In the genomic region with DNA sequence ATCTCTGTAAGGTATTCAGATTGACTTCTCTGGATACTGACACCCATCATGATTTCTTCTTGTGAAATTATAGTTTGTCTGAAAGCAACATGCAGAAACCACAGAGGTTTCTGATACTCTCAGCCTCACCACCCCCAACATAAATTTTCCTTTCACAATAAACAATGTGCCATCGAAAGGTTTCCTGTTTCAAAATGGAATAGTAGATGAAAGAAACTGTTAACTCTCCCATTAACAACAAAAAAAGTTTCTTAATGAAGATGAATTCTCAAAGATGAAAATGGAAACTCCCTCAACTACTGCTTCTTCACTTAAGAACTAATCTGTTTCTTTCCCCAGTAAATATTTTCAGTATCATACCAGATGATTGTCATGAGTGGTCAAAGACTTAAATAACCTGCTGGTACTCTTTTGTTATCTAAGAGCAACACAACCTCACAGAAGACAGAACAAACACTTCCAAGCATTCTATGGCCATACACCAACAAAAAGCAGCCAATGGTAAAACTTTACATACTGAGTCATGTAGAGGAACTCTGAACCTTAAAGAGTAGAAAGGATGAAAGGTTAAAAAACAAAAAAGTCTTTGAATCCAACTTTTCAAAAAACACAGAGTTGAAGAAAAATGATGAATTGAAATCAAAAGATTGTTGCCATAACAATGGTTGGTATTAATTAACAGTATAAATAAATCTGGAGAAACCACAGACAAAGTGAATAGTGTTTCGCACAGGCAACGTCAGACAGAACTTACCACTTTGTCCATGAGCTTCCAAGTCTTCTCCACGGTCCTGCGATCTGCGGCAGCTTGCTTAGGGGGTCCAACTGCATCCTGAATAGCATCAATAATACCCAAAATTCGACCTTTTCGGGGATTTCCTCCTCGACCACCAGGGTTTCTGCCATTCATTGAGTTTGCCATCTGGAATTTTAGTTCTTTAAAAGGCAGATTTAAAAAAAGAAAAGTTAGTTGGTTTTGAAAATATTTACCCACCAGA, we compare ENCODE assay signal across 8 cellular contexts. TPM values are rescaled to one million over a fixed set of nuclear protein-coding genes. Genes with fewer than 3 reads are reported as not detected.
A peak's percentile ranks its signal among the peaks of the same experiment; 100 is the strongest.
DNase-seq lines count a peak whose midpoint lies in the region; ATAC-seq and TF ChIP-seq lines count a peak whose summit lies in the region.

No MANE protein-coding gene starts in this region.

- 0 out of 2 replicates have a peak overlapping the region, but pooled peaks have one; percentile 8 for H3K27ac Mint-ChIP-seq in GM23338
- peak overlapping the region; percentile 7 to 100 (median 100) for H3K27ac Mint-ChIP-seq in brain

- H3K27me3 Mint-ChIP-seq in GM23338 (ENCODE audit: insufficient read depth, low read depth, poor library complexity) (peaks cover 2% of the 10 kb centered on the region), brain (peaks cover 12% of the 10 kb centered on the region)

- no peaks in the 10 kb centered on the region for H3K27me3 ChIP-seq in GM23338 (ENCODE audit: insufficient read depth)
- H3K27me3 ChIP-seq in uterus: no peaks in the 10 kb centered on the region

- peaks cover 62% of the 10 kb centered on the region for H3K79me2 ChIP-seq in GM23338 (replicated peaks; ENCODE audit: insufficient read depth)

- no peak for ATAC-seq in GM23338

- H3K4me3 ChIP-seq in GM23338: peak overlapping the region; percentile 80
- peak overlapping the region; percentile 82 to 89 for H3K4me3 ChIP-seq in uterus

- H3K4me1 ChIP-seq in GM23338 (ENCODE audit: insufficient read depth) (peaks cover 20% of the 10 kb centered on the region), uterus (peaks cover 0 to 20% of the 10 kb centered on the region in 2 donors)

- H3K27ac ChIP-seq in GM23338 (ENCODE audit: low read depth) (no peak overlapping the region), uterus (peak overlapping the region in 1 of 2 donors; percentile 96)

- H2AFZ ChIP-seq in GM23338: no peak overlapping the region

- intact Hi-C loops in uterus (cut with DNase I; ENCODE audit: low total_unique reads): no loop called here

- H3K4me1 Mint-ChIP-seq in GM23338 (peaks cover 32% of the 10 kb centered on the region), brain (peaks cover 67% of the 10 kb centered on the region)

- TF ChIP-seq POLR2A in uterus (IDR thresholded peaks at IDR 0.05): peak in 1 of 2 donors; percentile 1

- H3K36me3 ChIP-seq in GM23338 (ENCODE audit: insufficient read depth): no peaks in the 10 kb centered on the region
- no peaks in the 10 kb centered on the region for H3K36me3 ChIP-seq in uterus

- H3K4me2 ChIP-seq in GM23338: peak overlapping the region; percentile 72

- TF ChIP-seq CTCF in GM23338 (conservative IDR thresholded peaks at IDR 0.05; ENCODE audit: low read depth in 2 of 2): no peak
- TF ChIP-seq CTCF in brain (conservative IDR thresholded peaks at IDR 0.05): no peak
- TF ChIP-seq CTCF in uterus (IDR thresholded peaks at IDR 0.05): no peak

- H3K9me2 ChIP-seq in GM23338 (ENCODE audit: insufficient read depth): no peaks in the 10 kb centered on the region

- H3K36me3 Mint-ChIP-seq in GM23338 (ENCODE audit: low read depth) (peaks cover 9% of the 10 kb centered on the region; the same call in 1 of the 3 replicates), brain (peaks cover 26% of the 10 kb centered on the region)

- H3K9me3 ChIP-seq in uterus: no peaks in the 10 kb centered on the region

- no peaks in the 10 kb centered on the region for H3F3A ChIP-seq in GM23338 (replicated peaks; ENCODE audit: low read depth)

- H3K9me3 Mint-ChIP-seq in GM23338 (no peaks in the 10 kb centered on the region), brain (no peaks in the 10 kb centered on the region)

- DNase-seq in NCI-H82 (lab: John Stamatoyannopoulos, UW): peak; percentile 31
- DNase-seq in NCI-H82 treated with DMSO at 0.1 percent for 48 hours (lab: John Stamatoyannopoulos, UW; ENCODE audit: unreplicated experiment): no peak
- peak; percentile 9 for DNase-seq in GM23338 (ENCODE audit: low spot score)
- peak; percentile 57 for DNase-seq in M059J (ENCODE audit: low read depth)
- DNase-seq in lung microvascular endothelial cell (ENCODE audit: low read depth in 2 of 2): peak; percentile 51 to 63
- DNase-seq in uterus: no peak
- no peak for DNase-seq in GM03348 (ENCODE audit: low spot score)

- H3K4me3 Mint-ChIP-seq in GM23338: peak overlapping the region; percentile 99
- H3K4me3 Mint-ChIP-seq in brain: peak overlapping the region; percentile 93 to 99 (median 99)

- no peaks in the 10 kb centered on the region for H4K20me1 ChIP-seq in GM23338 (replicated peaks; ENCODE audit: insufficient read depth)

TF ChIP-seq in GM23338, 12 proteins besides CTCF, POLR2A, EP300 and RAD21 (continues in another document):
- TF ChIP-seq, protein P1, sequence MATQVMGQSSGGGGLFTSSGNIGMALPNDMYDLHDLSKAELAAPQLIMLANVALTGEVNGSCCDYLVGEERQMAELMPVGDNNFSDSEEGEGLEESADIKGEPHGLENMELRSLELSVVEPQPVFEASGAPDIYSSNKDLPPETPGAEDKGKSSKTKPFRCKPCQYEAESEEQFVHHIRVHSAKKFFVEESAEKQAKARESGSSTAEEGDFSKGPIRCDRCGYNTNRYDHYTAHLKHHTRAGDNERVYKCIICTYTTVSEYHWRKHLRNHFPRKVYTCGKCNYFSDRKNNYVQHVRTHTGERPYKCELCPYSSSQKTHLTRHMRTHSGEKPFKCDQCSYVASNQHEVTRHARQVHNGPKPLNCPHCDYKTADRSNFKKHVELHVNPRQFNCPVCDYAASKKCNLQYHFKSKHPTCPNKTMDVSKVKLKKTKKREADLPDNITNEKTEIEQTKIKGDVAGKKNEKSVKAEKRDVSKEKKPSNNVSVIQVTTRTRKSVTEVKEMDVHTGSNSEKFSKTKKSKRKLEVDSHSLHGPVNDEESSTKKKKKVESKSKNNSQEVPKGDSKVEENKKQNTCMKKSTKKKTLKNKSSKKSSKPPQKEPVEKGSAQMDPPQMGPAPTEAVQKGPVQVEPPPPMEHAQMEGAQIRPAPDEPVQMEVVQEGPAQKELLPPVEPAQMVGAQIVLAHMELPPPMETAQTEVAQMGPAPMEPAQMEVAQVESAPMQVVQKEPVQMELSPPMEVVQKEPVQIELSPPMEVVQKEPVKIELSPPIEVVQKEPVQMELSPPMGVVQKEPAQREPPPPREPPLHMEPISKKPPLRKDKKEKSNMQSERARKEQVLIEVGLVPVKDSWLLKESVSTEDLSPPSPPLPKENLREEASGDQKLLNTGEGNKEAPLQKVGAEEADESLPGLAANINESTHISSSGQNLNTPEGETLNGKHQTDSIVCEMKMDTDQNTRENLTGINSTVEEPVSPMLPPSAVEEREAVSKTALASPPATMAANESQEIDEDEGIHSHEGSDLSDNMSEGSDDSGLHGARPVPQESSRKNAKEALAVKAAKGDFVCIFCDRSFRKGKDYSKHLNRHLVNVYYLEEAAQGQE (IDR thresholded peaks at IDR 0.05; ENCODE audit: unreplicated experiment): no peak
- TF ChIP-seq CREB1 (CRISPR knock-in tag; IDR thresholded peaks at IDR 0.05; ENCODE audit: low read depth) (no peak), JUNB (IDR thresholded peaks at IDR 0.05; ENCODE audit: unreplicated experiment) (no peak), EZH2 (IDR thresholded peaks at IDR 0.05; ENCODE audit: low read depth, unreplicated experiment) (no peak)

RNA-seq across cellular contexts. Expression of a gene that starts 1.9 kb away (rescaled TPM):
- total RNA-seq in GM23338 (2014; rRNA removed; shearing (Covaris generic)): 41.9 and 47.7 TPM in 2 replicates
- polyA plus RNA-seq in GM23338 (2016; fragmentation: Nextera tagmentation; extraction: Ambion mirVana) (20.5 TPM in 2 replicates), brain (ENCODE audit: insufficient read depth, low read depth, low replicate concordance) (16.3 TPM)
- total RNA-seq in M059J (2014; rRNA removed; shearing (Covaris generic)): 11.0 and 11.4 TPM in 2 replicates
- total RNA-seq in lung microvascular endothelial cell (6.5 and 6.8 TPM in 2 replicates), uterus (10 to 100 TPM; 26.1 to 86.2 (median 44.5) TPM)

Comparison
In these comparisons a context has a peak if more than half of its experiments do, and no peak if none do; other contexts are left out.
1. DNase-seq: peak in NCI-H82 (single experiment), GM23338 (single experiment), M059J (single experiment) and lung microvascular endothelial cell (2 of 2); none in NCI-H82 treated with DMSO at 0.1 percent for 48 hours (single experiment), uterus (0 of 2) and GM03348 (single experiment).